Comparison of ENCODE assay signal across 18 cellular contexts in the genomic region with DNA sequence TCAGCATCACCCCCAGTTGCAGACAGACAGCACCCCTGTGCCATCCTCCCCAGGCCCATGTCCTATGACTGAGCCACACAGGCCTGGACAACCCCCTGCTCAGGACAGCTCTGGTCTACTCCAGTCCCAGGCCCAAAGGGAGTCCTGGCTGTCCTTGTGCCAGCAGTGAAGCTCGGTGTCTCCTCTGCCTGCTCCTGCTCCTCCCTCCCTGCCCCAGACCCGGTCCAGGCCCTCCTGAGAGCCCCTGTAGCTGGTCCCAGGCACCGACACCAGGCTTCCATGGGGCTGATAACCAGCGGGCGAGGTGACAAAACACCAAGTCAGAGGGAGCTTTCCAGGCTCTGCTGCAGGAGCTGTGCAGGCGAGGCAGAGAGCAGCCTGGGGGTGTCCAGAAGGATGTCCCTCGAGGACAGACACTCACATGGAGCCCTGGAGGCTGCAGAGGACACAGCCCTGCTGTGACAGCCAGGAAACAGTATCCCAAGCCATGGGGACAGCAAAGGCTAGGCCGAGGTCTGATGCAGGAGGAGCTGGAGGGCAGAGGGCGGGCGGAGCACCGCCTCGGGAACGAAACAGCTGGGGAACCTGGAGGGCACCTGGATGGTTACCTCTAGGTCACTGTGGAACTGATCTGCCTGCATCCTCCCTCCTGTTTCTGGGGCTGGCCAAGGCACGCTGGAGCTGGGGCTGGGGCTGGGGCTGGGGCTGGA.
DNase-seq lines count a peak whose midpoint lies in the region; ATAC-seq, FAIRE-seq and TF ChIP-seq lines count a peak whose summit lies in the region.
"Had no signal": no experiment of that assay in that cellular context is flagged by ENCODE, and none has a peak within 500 bp of the region (broad histone marks: within the 10 kb centered on the region; RNA-seq: fewer than 3 reads in every experiment).

No MANE protein-coding gene starts in this region.

- no peak overlapping the region for H3K4me3 ChIP-seq in BLaER1 treated with 17β-estradiol and CSF1 and Interleukin-3, amounts not matched to agents 10 nM and 100 nM
- H3K4me3 ChIP-seq in Panc1 (ENCODE audit: low read depth in 2 of 2, low read length in 2 of 2) (no peak overlapping the region), kidney (ENCODE audit: low read length in 2 of 2) (no peak overlapping the region)
- H3K4me3 ChIP-seq: K562, SJSA1 had no signal

- intact Hi-C loops in Panc1 (cut with micrococcal nuclease; ENCODE audit: unreplicated experiment) (no loop called here), kidney (cut with DNase I) (no loop called here)

- POLR2A ChIA-PET in Panc1 (lab: Charles Lee) = no interaction called here

- no peaks in the 10 kb centered on the region for H3K36me3 ChIP-seq in BLaER1 treated with 17β-estradiol and CSF1 and Interleukin-3, amounts not matched to agents 10 nM and 100 nM
- H3K36me3 ChIP-seq in Panc1 (ENCODE audit: control insufficient read depth, insufficient read depth, low read length) (no peaks in the 10 kb centered on the region), kidney (ENCODE audit: control insufficient read depth in 1 of 2, insufficient read depth in 2 of 2, low read length in 2 of 2) (no peaks in the 10 kb centered on the region)
- H3K36me3 ChIP-seq: SJSA1 had no signal

- H3K36me3 Mint-ChIP-seq in stimulated activated memory B cell treated with anti-CD40 and anti-IgM and Interleukin-4, amounts not matched to agents 10 μg/mL and 1 μg/mL and 100 μg/mL, for 72 hours = no peaks in the 10 kb centered on the region
- H3K36me3 Mint-ChIP-seq: CD4-positive, alpha-beta memory T cell had no signal

- peaks cover 0 to 9% (median 0%) of the 10 kb centered on the region in 11 experiments; a peak in 4 of 22 replicates for H3K27me3 ChIP-seq in BLaER1 treated with 17β-estradiol and CSF1 and Interleukin-3, amounts not matched to agents 10 nM and 100 nM
- peaks cover 2% of the 10 kb centered on the region; the same call in 1 of the 2 replicates for H3K27me3 ChIP-seq in Panc1 (ENCODE audit: control insufficient read depth, insufficient read depth, low read length)
- H3K27me3 ChIP-seq: SJSA1 had no signal

- in situ Hi-C loops in Panc1 (cut with HindIII; ENCODE audit: low pct_unique_long_range_greater_than_20kb, low sequenced_read_pairs) = no loop called here

- no peak overlapping the region for H3K27ac ChIP-seq in BLaER1 treated with 17β-estradiol and CSF1 and Interleukin-3, amounts not matched to agents 10 nM and 100 nM
- H3K27ac ChIP-seq in Panc1 (ENCODE audit: low read length) (no peak overlapping the region), kidney (ENCODE audit: low read depth in 2 of 2, low read length in 2 of 2) (no peak overlapping the region)
- H3K27ac ChIP-seq: SJSA1 had no signal

- TF ChIP-seq CTCF in Panc1 (IDR thresholded peaks at IDR 0.05) (no peak), kidney (IDR thresholded peaks at IDR 0.05; ENCODE audit: borderline replicate concordance, extremely low read depth, insufficient read depth) (no peak)

- H3K9ac ChIP-seq in BLaER1 treated with 17β-estradiol and CSF1 and Interleukin-3, amounts not matched to agents 10 nM and 100 nM = no peak overlapping the region
- no peak overlapping the region for H3K9ac ChIP-seq in kidney (ENCODE audit: low read length in 2 of 2)

- H3K4me1 Mint-ChIP-seq in stimulated activated memory B cell treated with anti-CD40 and anti-IgM and Interleukin-4, amounts not matched to agents 10 μg/mL and 1 μg/mL and 100 μg/mL, for 72 hours = no peaks in the 10 kb centered on the region
- H3K4me1 Mint-ChIP-seq: CD4-positive, alpha-beta memory T cell had no signal

- peaks cover 0 to 28% (median 0%) of the 10 kb centered on the region in 11 experiments; a peak in 3 of 22 replicates for H4K20me1 ChIP-seq in BLaER1 treated with 17β-estradiol and CSF1 and Interleukin-3, amounts not matched to agents 10 nM and 100 nM

- H3K27me3 Mint-ChIP-seq in stimulated activated memory B cell treated with anti-CD40 and anti-IgM and Interleukin-4, amounts not matched to agents 10 μg/mL and 1 μg/mL and 100 μg/mL, for 72 hours = peaks cover 67% of the 10 kb centered on the region

- ATAC-seq in Panc1 (peak; percentile 31; the same call in 1 of the 2 replicates), HG02973 (IDR thresholded peaks at IDR 0.05; ENCODE audit: unreplicated experiment) (no peak)
- peak; percentile 35 for ATAC-seq in stimulated activated memory B cell treated with anti-CD40 and anti-IgM and Interleukin-4, amounts not matched to agents 10 μg/mL and 1 μg/mL and 100 μg/mL, for 72 hours
- ATAC-seq: K562, PC-3 had no signal

- H3K9me3 ChIP-seq in BLaER1 treated with 17β-estradiol and CSF1 and Interleukin-3, amounts not matched to agents 10 nM and 100 nM (replicated peaks in 1 of 11) = no peaks in the 10 kb centered on the region
- H3K9me3 ChIP-seq in Panc1 (ENCODE audit: control insufficient read depth, insufficient read depth, low read depth, low read length) (no peaks in the 10 kb centered on the region), kidney (ENCODE audit: control insufficient read depth in 1 of 2, low read length in 2 of 2) (no peaks in the 10 kb centered on the region)
- H3K9me3 ChIP-seq: SJSA1 had no signal

- H3K4me2 ChIP-seq in BLaER1 treated with 17β-estradiol and CSF1 and Interleukin-3, amounts not matched to agents 10 nM and 100 nM = peak overlapping the region in 9 of 11 experiments; percentile 43 to 76 (median 65); a peak in 17 of 22 replicates

- no peak overlapping the region for H3K27ac Mint-ChIP-seq in stimulated activated memory B cell treated with anti-CD40 and anti-IgM and Interleukin-4, amounts not matched to agents 10 μg/mL and 1 μg/mL and 100 μg/mL, for 72 hours
- H3K27ac Mint-ChIP-seq: CD4-positive, alpha-beta memory T cell had no signal

- BruUV-seq in Panc1 (replicated peaks; lab: Mats Ljungman, UMichigan) = no TSS peak

- FAIRE-seq in kidney (lab: Jason Lieb, UNC) = no peak
- FAIRE-seq: D721Med, K562 had no signal

- DNase-seq in Panc1 (ENCODE audit: low read depth, low spot score) (no peak), kidney (peak; percentile 43), NCI-H187 (lab: John Stamatoyannopoulos, UW) (no peak)
- no peak for DNase-seq in stimulated activated CD4-positive, alpha-beta T cell treated with anti-CD3 and anti-CD28 coated beads, Interleukin-4, amount 100 ng/mL, for 4 hours
- DNase-seq: ACHN; AML-193; CD4-positive, alpha-beta memory T cell; DMS79; NCI-H1930; NCI-H446 treated with DMSO at 0.1 percent for 48 hours; NCI-H748 treated with DMSO at 0.1 percent for 48 hours; PC-3 had no signal

- H3K9me3 Mint-ChIP-seq in stimulated activated memory B cell treated with anti-CD40 and anti-IgM and Interleukin-4, amounts not matched to agents 10 μg/mL and 1 μg/mL and 100 μg/mL, for 72 hours = no peaks in the 10 kb centered on the region

- H3K4me1 ChIP-seq in BLaER1 treated with 17β-estradiol and CSF1 and Interleukin-3, amounts not matched to agents 10 nM and 100 nM = peaks cover 0 to 24% (median 21%) of the 10 kb centered on the region in 10 experiments; a peak in 15 of 20 replicates
- H3K4me1 ChIP-seq in Panc1 (ENCODE audit: control insufficient read depth, insufficient read depth, low read length) (no peaks in the 10 kb centered on the region), kidney (ENCODE audit: control insufficient read depth in 1 of 2, insufficient read depth in 1 of 2, low read depth in 1 of 2, low read length in 2 of 2) (no peaks in the 10 kb centered on the region)
- H3K4me1 ChIP-seq: SJSA1 had no signal

- H3K4me3 Mint-ChIP-seq in stimulated activated memory B cell treated with anti-CD40 and anti-IgM and Interleukin-4, amounts not matched to agents 10 μg/mL and 1 μg/mL and 100 μg/mL, for 72 hours = no peak overlapping the region
- H3K4me3 Mint-ChIP-seq: CD4-positive, alpha-beta memory T cell had no signal

- CTCF ChIA-PET in Panc1 (lab: Charles Lee) = interaction anchor here (0.7 kb wide), 1 partner anchor 61 kb away, joined by 4 read pairs; no protein-coding TSS in a partner anchor
